ENCODE assay signal across 8 cellular contexts in genomic region chr1:205812878-205813754, GRCh38. TPM values are rescaled to one million over a fixed set of nuclear protein-coding genes. Genes with fewer than 3 reads are reported as not detected.
DNase-seq lines count a peak whose midpoint lies in the region; ATAC-seq and TF ChIP-seq lines count a peak whose summit lies in the region.

SLC41A1 (minus strand) TSS chr1:205813198; CDS start chr1:205810441, 2,757 bp downstream.

- H3K4me1 ChIP-seq in MM.1S (ENCODE audit: low read length) (peaks cover 8% of the 10 kb centered on the region; the same call in 1 of the 2 replicates), fibroblast of lung (ENCODE audit: control insufficient read depth, extremely low read depth, insufficient read depth, low read length) (no peaks in the 10 kb centered on the region)

- no peaks in the 10 kb centered on the region for H3K9me2 ChIP-seq in MM.1S (replicated peaks; ENCODE audit: insufficient read depth, low read length)

- TF ChIP-seq CTCF in MM.1S (IDR thresholded peaks at IDR 0.05; ENCODE audit: low read length) = no peak
- TF ChIP-seq CTCF in fibroblast of lung (conservative IDR thresholded peaks at IDR 0.05 in 1 of 2, IDR thresholded peaks at IDR 0.05 in 1 of 2; ENCODE audit: low read depth in 1 of 2, low read length in 2 of 2) = no peak

- DNase-seq in DMS79 treated with DMSO at 0.1 percent for 48 hours (lab: John Stamatoyannopoulos, UW) (peak; percentile 90), H7 (peak; percentile 99), MM.1S (peak; percentile 94), SHP77 (lab: John Stamatoyannopoulos, UW) (peak; percentile 82 to 86), fibroblast of lung (ENCODE audit: low read depth in 2 of 2) (peak; percentile 85 to 90)
- peak; percentile 83 for DNase-seq in activated T-helper 2 cell treated with anti-CD3 and anti-CD28 coated beads, Interferon-gamma antibody, Interleukin-2, Interleukin-4, amounts not matched to agents 10 μg/mL and 5 μg/mL and 100 μg/mL, durations not matched to agents 14 hours and 24 hours and 36 hours (ENCODE audit: low spot score)
- DNase-seq in naive thymus-derived CD8-positive, alpha-beta T cell = peak; percentile 88 to 97 (median 93)
- peak; percentile 82 for DNase-seq in stimulated activated naive B cell treated with anti-CD40 and anti-IgM and Interleukin-4, amounts not matched to agents 10 μg/mL and 1 μg/mL and 100 μg/mL, for 72 hours

- no peaks in the 10 kb centered on the region for H3K9me3 ChIP-seq in MM.1S (replicated peaks; ENCODE audit: insufficient read depth, low read length)
- no peaks in the 10 kb centered on the region for H3K9me3 ChIP-seq in fibroblast of lung (ENCODE audit: control insufficient read depth, insufficient read depth, low read depth, low read length)

- intact Hi-C loops in activated T-helper 2 cell treated with anti-CD3 and anti-CD28 coated beads, Interferon-gamma antibody, Interleukin-2, Interleukin-4, amounts not matched to agents 10 μg/mL and 5 μg/mL and 100 μg/mL, durations not matched to agents 14 hours and 24 hours and 36 hours (cut with micrococcal nuclease) = loop anchor here (1.0 to 5.0 kb wide), 4 partner anchors 10 to 64 kb away; partner anchors contain the start of gene PM20D1

- H3K27me3 ChIP-seq in H7 (ENCODE audit: control insufficient read depth, insufficient read depth, low read length) (peaks cover 8% of the 10 kb centered on the region), MM.1S (replicated peaks; ENCODE audit: insufficient read depth, low read length) (no peaks in the 10 kb centered on the region; the same call in 1 of the 2 replicates), fibroblast of lung (ENCODE audit: control insufficient read depth, insufficient read depth, low read length) (no peaks in the 10 kb centered on the region)

- H3K36me3 Mint-ChIP-seq in activated T-helper 2 cell treated with anti-CD3 and anti-CD28 coated beads, Interferon-gamma antibody, Interleukin-2, Interleukin-4, amounts not matched to agents 10 μg/mL and 5 μg/mL and 100 μg/mL, durations not matched to agents 14 hours and 24 hours and 36 hours (ENCODE audit: low read depth) = peaks cover 27% of the 10 kb centered on the region
- peaks cover 0 to 22% (median 10%) of the 10 kb centered on the region in 3 donors for H3K36me3 Mint-ChIP-seq in naive thymus-derived CD8-positive, alpha-beta T cell
- peaks cover 25% of the 10 kb centered on the region in 2 donors for H3K36me3 Mint-ChIP-seq in stimulated activated naive B cell treated with anti-CD40 and anti-IgM and Interleukin-4, amounts not matched to agents 10 μg/mL and 1 μg/mL and 100 μg/mL, for 72 hours

- peaks cover 7% of the 10 kb centered on the region for H3F3A ChIP-seq in MM.1S (ENCODE audit: insufficient read depth, low read length)

- H3K27me3 Mint-ChIP-seq in activated T-helper 2 cell treated with anti-CD3 and anti-CD28 coated beads, Interferon-gamma antibody, Interleukin-2, Interleukin-4, amounts not matched to agents 10 μg/mL and 5 μg/mL and 100 μg/mL, durations not matched to agents 14 hours and 24 hours and 36 hours (ENCODE audit: low read depth) = no peaks in the 10 kb centered on the region
- no peaks in the 10 kb centered on the region for H3K27me3 Mint-ChIP-seq in naive thymus-derived CD8-positive, alpha-beta T cell
- peaks cover 0 to 5% of the 10 kb centered on the region in 2 donors for H3K27me3 Mint-ChIP-seq in stimulated activated naive B cell treated with anti-CD40 and anti-IgM and Interleukin-4, amounts not matched to agents 10 μg/mL and 1 μg/mL and 100 μg/mL, for 72 hours

- no peak within 1 kb of the TSS for H3K27ac ChIP-seq in MM.1S (ENCODE audit: low read length)
- H3K27ac ChIP-seq in fibroblast of lung (ENCODE audit: insufficient read depth, low read length) = peak within 1 kb of the TSS; percentile 69

- no peaks in the 10 kb centered on the region for H3K9me3 Mint-ChIP-seq in activated T-helper 2 cell treated with anti-CD3 and anti-CD28 coated beads, Interferon-gamma antibody, Interleukin-2, Interleukin-4, amounts not matched to agents 10 μg/mL and 5 μg/mL and 100 μg/mL, durations not matched to agents 14 hours and 24 hours and 36 hours
- no peaks in the 10 kb centered on the region for H3K9me3 Mint-ChIP-seq in naive thymus-derived CD8-positive, alpha-beta T cell
- H3K9me3 Mint-ChIP-seq in stimulated activated naive B cell treated with anti-CD40 and anti-IgM and Interleukin-4, amounts not matched to agents 10 μg/mL and 1 μg/mL and 100 μg/mL, for 72 hours = no peaks in the 10 kb centered on the region

- peaks cover 45% of the 10 kb centered on the region for H3K4me1 Mint-ChIP-seq in activated T-helper 2 cell treated with anti-CD3 and anti-CD28 coated beads, Interferon-gamma antibody, Interleukin-2, Interleukin-4, amounts not matched to agents 10 μg/mL and 5 μg/mL and 100 μg/mL, durations not matched to agents 14 hours and 24 hours and 36 hours (ENCODE audit: low read depth)
- H3K4me1 Mint-ChIP-seq in naive thymus-derived CD8-positive, alpha-beta T cell = peaks cover 37 to 63% (median 56%) of the 10 kb centered on the region in 4 donors
- H3K4me1 Mint-ChIP-seq in stimulated activated naive B cell treated with anti-CD40 and anti-IgM and Interleukin-4, amounts not matched to agents 10 μg/mL and 1 μg/mL and 100 μg/mL, for 72 hours = peaks cover 35 to 59% of the 10 kb centered on the region in 2 donors

- H3K4me3 ChIP-seq in H7 (ENCODE audit: insufficient read depth, low read depth, low read length) = peak within 1 kb of the TSS; percentile 80
- peak within 1 kb of the TSS; percentile 92 for H3K4me3 ChIP-seq in MM.1S (ENCODE audit: low read length)
- peak within 1 kb of the TSS; percentile 64 to 79 (median 74) for H3K4me3 ChIP-seq in fibroblast of lung (replicated peaks in 1 of 4; ENCODE audit: control extremely low read depth in 1 of 4, insufficient read depth in 1 of 4, low read depth in 3 of 4, low read length in 4 of 4)

- H3K27ac Mint-ChIP-seq in activated T-helper 2 cell treated with anti-CD3 and anti-CD28 coated beads, Interferon-gamma antibody, Interleukin-2, Interleukin-4, amounts not matched to agents 10 μg/mL and 5 μg/mL and 100 μg/mL, durations not matched to agents 14 hours and 24 hours and 36 hours = peak within 1 kb of the TSS; percentile 86
- H3K27ac Mint-ChIP-seq in naive thymus-derived CD8-positive, alpha-beta T cell = peak within 1 kb of the TSS; percentile 84 to 95 (median 92)
- H3K27ac Mint-ChIP-seq in stimulated activated naive B cell treated with anti-CD40 and anti-IgM and Interleukin-4, amounts not matched to agents 10 μg/mL and 1 μg/mL and 100 μg/mL, for 72 hours = peak within 1 kb of the TSS; percentile 97

- H2AFZ ChIP-seq in MM.1S (ENCODE audit: low read length) (peak within 1 kb of the TSS; percentile 98), fibroblast of lung (ENCODE audit: low read length) (peak within 1 kb of the TSS; percentile 87)

- peak within 1 kb of the TSS; percentile 98 for H3K4me2 ChIP-seq in MM.1S (ENCODE audit: low read depth, low read length)
- peak within 1 kb of the TSS; percentile 61 for H3K4me2 ChIP-seq in fibroblast of lung (ENCODE audit: extremely low read depth, insufficient read depth, low read length)

- peak within 1 kb of the TSS; percentile 71 for H3K9ac ChIP-seq in MM.1S (ENCODE audit: low read length)
- peak within 1 kb of the TSS; percentile 54 for H3K9ac ChIP-seq in fibroblast of lung (ENCODE audit: insufficient read depth, low read length)

- peak; percentile 94 to 96 for ATAC-seq in naive thymus-derived CD8-positive, alpha-beta T cell
- ATAC-seq in stimulated activated naive B cell treated with anti-CD40 and anti-IgM and Interleukin-4, amounts not matched to agents 10 μg/mL and 1 μg/mL and 100 μg/mL, for 72 hours (replicated peaks) = peak; percentile 94 to 96

- peaks cover 9% of the 10 kb centered on the region for H3K36me3 ChIP-seq in H7 (replicated peaks; ENCODE audit: control insufficient read depth, insufficient read depth, low read length)
- no peaks in the 10 kb centered on the region for H3K36me3 ChIP-seq in MM.1S (replicated peaks; ENCODE audit: insufficient read depth, low read length)
- H3K36me3 ChIP-seq in fibroblast of lung (ENCODE audit: control insufficient read depth, insufficient read depth, low read length) = peaks cover 2% of the 10 kb centered on the region

- H3K4me3 Mint-ChIP-seq in activated T-helper 2 cell treated with anti-CD3 and anti-CD28 coated beads, Interferon-gamma antibody, Interleukin-2, Interleukin-4, amounts not matched to agents 10 μg/mL and 5 μg/mL and 100 μg/mL, durations not matched to agents 14 hours and 24 hours and 36 hours (ENCODE audit: low read depth) = peak within 1 kb of the TSS; percentile 93
- H3K4me3 Mint-ChIP-seq in naive thymus-derived CD8-positive, alpha-beta T cell = peak within 1 kb of the TSS; percentile 88 to 96 (median 94)
- peak within 1 kb of the TSS; percentile 96 to 97 for H3K4me3 Mint-ChIP-seq in stimulated activated naive B cell treated with anti-CD40 and anti-IgM and Interleukin-4, amounts not matched to agents 10 μg/mL and 1 μg/mL and 100 μg/mL, for 72 hours

- POLR2A ChIA-PET in naive thymus-derived CD8-positive, alpha-beta T cell (lab: Charles Lee) = interaction anchor here (0.9 to 3.5 kb wide), 6 partner anchors 8 to 535 kb away, joined by 3 to 19 read pairs (median 4); partner anchors contain the start of genes NUCKS1, PM20D1 and RAB29

- H3K79me2 ChIP-seq in MM.1S (ENCODE audit: low read length) (no peaks in the 10 kb centered on the region), fibroblast of lung (ENCODE audit: control insufficient read depth, insufficient read depth, low read length) (peaks cover 5% of the 10 kb centered on the region)

- H4K20me1 ChIP-seq in MM.1S (ENCODE audit: insufficient read depth, low read length) = no peaks in the 10 kb centered on the region
- H4K20me1 ChIP-seq in fibroblast of lung (ENCODE audit: control insufficient read depth, extremely low read depth, insufficient read depth, low read length) = no peaks in the 10 kb centered on the region

RNA-seq across cellular contexts. Expression of gene SLC41A1, which starts in this region (rescaled TPM):
- total RNA-seq in H7 (2014; rRNA removed; shearing (Covaris generic)) = 23.3 and 23.5 TPM in 2 replicates
- 46.9 and 48.5 TPM in 2 replicates for total RNA-seq in activated T-helper 2 cell treated with anti-CD3 and anti-CD28 coated beads, Interferon-gamma antibody, Interleukin-2, Interleukin-4, amounts not matched to agents 10 μg/mL and 5 μg/mL and 100 μg/mL, durations not matched to agents 14 hours and 24 hours and 36 hours
- 14.6 and 24.6 TPM in 2 replicates for total RNA-seq in fibroblast of lung
- 28.5 and 28.9 TPM in 2 replicates for polyA plus RNA-seq in fibroblast of lung
- polyA plus RNA-seq in fibroblast of lung (2012) = 14.1 and 16.0 TPM in 2 replicates
- 24.2 and 27.0 TPM in 2 replicates for polyA minus RNA-seq in fibroblast of lung (ENCODE audit: low replicate concordance)
- total RNA-seq in naive thymus-derived CD8-positive, alpha-beta T cell = 10 to 100 TPM; 29.0 to 31.0 TPM
- 10 to 100 TPM in 2 of 3 donors, 1 to 10 TPM in 1; 9.0 to 19.3 (median 13.1) TPM for polyA plus RNA-seq in naive thymus-derived CD8-positive, alpha-beta T cell
